1 cellular context compared by ENCODE assay signal in genomic region chr9:121289554-121290370, GRCh38.
TF ChIP-seq lines count a peak whose summit lies in the region.

No MANE protein-coding gene starts in this region.

TF ChIP-seq in HCT116, 20 proteins besides CTCF, POLR2A, EP300 and RAD21 (continued from another document):
- TF ChIP-seq REST (IDR thresholded peaks at IDR 0.05; ENCODE audit: low read depth) (no peak), EGR1 (IDR thresholded peaks at IDR 0.05; ENCODE audit: low read depth) (no peak), ZBTB33 (IDR thresholded peaks at IDR 0.05; ENCODE audit: extremely low read depth, insufficient replicate concordance, low read length) (no peak)
